36 cellular contexts compared by ENCODE assay signal in genomic region chr1:79224537-79224936, GRCh38.
"Had no signal": no experiment of that assay in that cellular context is flagged by ENCODE, and none has a peak within 500 bp of the region (broad histone marks: within the 10 kb centered on the region; RNA-seq: fewer than 3 reads in every experiment).

No MANE protein-coding gene starts in this region.

- H3K9me3 ChIP-seq: MG63 had no signal

- H3K4me3 ChIP-seq: MG63 had no signal

- DNase-seq: Kasumi-1, MG63, MM.1S, MV-4-11, NCI-H1048, NCI-H1092, NCI-H1092 treated with DMSO at 0.1 percent for 48 hours, NCI-H1105, NCI-H1105 treated with DMSO at 0.1 percent for 48 hours, NCI-H1417, NCI-H1417 treated with DMSO at 0.1 percent for 48 hours, NCI-H1436, NCI-H1436 treated with DMSO at 0.1 percent for 48 hours, NCI-H146, NCI-H1694, NCI-H1694 treated with DMSO at 0.1 percent for 48 hours, NCI-H187, NCI-H187 treated with DMSO at 0.1 percent for 48 hours, NCI-H1930, NCI-H2029, NCI-H2029 treated with DMSO at 0.1 percent for 48 hours, NCI-H2081, NCI-H2081 treated with DMSO at 0.1 percent for 48 hours, NCI-H2107, NCI-H2171, NCI-H2171 treated with DMSO at 0.1 percent for 48 hours, NCI-H2227 treated with DMSO at 0.1 percent for 48 hours, NCI-H226, NCI-H345, NCI-H446, NCI-H446 treated with DMSO at 0.1 percent for 48 hours, NCI-H510A, NCI-H510A treated with DMSO at 0.1 percent for 48 hours, NCI-H524, NCI-H524 treated with DMSO at 0.1 percent for 48 hours, NCI-H526 had no signal

- H3K36me3 ChIP-seq: MG63 had no signal

- H3K27me3 ChIP-seq: MG63 had no signal
